In genomic region chr11:62024975-62025374, GRCh38 we compare ENCODE assay signal across 1 cellular context.
TF ChIP-seq lines count a peak whose summit lies in the region.

No MANE protein-coding gene starts in this region.

TF ChIP-seq in HCT116, 20 proteins besides CTCF, POLR2A, EP300 and RAD21 (continued from another document):
- TF ChIP-seq REST (IDR thresholded peaks at IDR 0.05; ENCODE audit: low read depth) = no peak
- no peak for TF ChIP-seq ZBTB33 (IDR thresholded peaks at IDR 0.05; ENCODE audit: extremely low read depth, insufficient replicate concordance, low read length)
- no peak for TF ChIP-seq ZFX (IDR thresholded peaks at IDR 0.05)
- no peak for TF ChIP-seq SP1 (IDR thresholded peaks at IDR 0.05; ENCODE audit: low read depth)
- no peak for TF ChIP-seq CBX3 (IDR thresholded peaks at IDR 0.05; ENCODE audit: low read depth)
